Comparison of ENCODE assay signal across 8 cellular contexts in genomic region chr2:183124957-183125255, GRCh38. TPM values are rescaled to one million over a fixed set of nuclear protein-coding genes. Genes with fewer than 3 reads are reported as not detected.
DNase-seq lines count a peak whose midpoint lies in the region; ATAC-seq and TF ChIP-seq lines count a peak whose summit lies in the region.

No MANE protein-coding gene starts in this region.

- H3K27me3 ChIP-seq in breast epithelium (no peaks in the 10 kb centered on the region), aorta (ENCODE audit: control insufficient read depth in 1 of 2, insufficient read depth in 2 of 2, low read length in 1 of 2) (no peaks in the 10 kb centered on the region)

- no peaks in the 10 kb centered on the region for H3K9me3 Mint-ChIP-seq in stimulated activated naive CD8-positive, alpha-beta T cell treated with anti-CD3 and anti-CD28 coated beads, Interleukin-15, Interleukin-2, amounts not matched to agents 100 ng/mL and 50 ng/mL, for 24 hours
- no peaks in the 10 kb centered on the region for H3K9me3 Mint-ChIP-seq in mesothelial cell of epicardium

- H3K36me3 Mint-ChIP-seq in stimulated activated naive CD8-positive, alpha-beta T cell treated with anti-CD3 and anti-CD28 coated beads, Interleukin-15, Interleukin-2, amounts not matched to agents 100 ng/mL and 50 ng/mL, for 24 hours (ENCODE audit: low read depth): peaks cover 32% of the 10 kb centered on the region
- H3K36me3 Mint-ChIP-seq in mesothelial cell of epicardium: no peaks in the 10 kb centered on the region

- peak overlapping the region; percentile 97 for H3K27ac Mint-ChIP-seq in stimulated activated naive CD8-positive, alpha-beta T cell treated with anti-CD3 and anti-CD28 coated beads, Interleukin-15, Interleukin-2, amounts not matched to agents 100 ng/mL and 50 ng/mL, for 24 hours
- H3K27ac Mint-ChIP-seq in mesothelial cell of epicardium: peak overlapping the region; percentile 99

- H3K4me3 ChIP-seq in breast epithelium: peak overlapping the region; percentile 86 to 94 (median 93)
- peak overlapping the region; percentile 16 to 56 for H3K4me3 ChIP-seq in aorta (ENCODE audit: low read length in 2 of 2)

- no peak for DNase-seq in stimulated activated naive CD8-positive, alpha-beta T cell treated with anti-CD3 and anti-CD28 coated beads, Interleukin-15, Interleukin-2, amounts not matched to agents 100 U/mL and 50 U/mL, for 24 hours
- DNase-seq in breast epithelium (ENCODE audit: low spot score in 2 of 2) (no peak), mesothelial cell of epicardium (ENCODE audit: low spot score in 2 of 2, unreplicated experiment in 2 of 2) (no peak), aorta (no peak), iPS-NIHi7 (ENCODE audit: extremely low spot score) (no peak), NOMO-1 treated with dmso at 0.1 percent for 144 hours (lab: John Stamatoyannopoulos, UW; ENCODE audit: unreplicated experiment) (no peak)
- no peak for DNase-seq in stimulated activated CD4-positive, alpha-beta T cell treated with anti-CD3 and anti-CD28 coated beads, Interleukin-2, amount 100 ng/mL, for 48 hours

- H3K36me3 ChIP-seq in breast epithelium (no peaks in the 10 kb centered on the region), aorta (ENCODE audit: control insufficient read depth in 1 of 2, insufficient read depth in 2 of 2, low read length in 1 of 2) (no peaks in the 10 kb centered on the region)

- ATAC-seq in stimulated activated naive CD8-positive, alpha-beta T cell treated with anti-CD3 and anti-CD28 coated beads, Interleukin-15, Interleukin-2, amounts not matched to agents 100 U/mL and 50 U/mL, for 24 hours: no peak
- ATAC-seq in aorta (ENCODE audit: low FRiP score): no peak

- H3K9me3 ChIP-seq in breast epithelium (no peaks in the 10 kb centered on the region), aorta (ENCODE audit: control insufficient read depth, low read length) (no peaks in the 10 kb centered on the region)

- WGBS in aorta, 2 donors: 0% methylated on average over 10 of the region's 10 CpGs

- H3K4me3 Mint-ChIP-seq in stimulated activated naive CD8-positive, alpha-beta T cell treated with anti-CD3 and anti-CD28 coated beads, Interleukin-15, Interleukin-2, amounts not matched to agents 100 ng/mL and 50 ng/mL, for 24 hours: peak overlapping the region; percentile 94
- H3K4me3 Mint-ChIP-seq in mesothelial cell of epicardium: peak overlapping the region; percentile 96

- TF ChIP-seq POLR2A in breast epithelium (IDR thresholded peaks at IDR 0.05): no peak

- H3K27me3 Mint-ChIP-seq in stimulated activated naive CD8-positive, alpha-beta T cell treated with anti-CD3 and anti-CD28 coated beads, Interleukin-15, Interleukin-2, amounts not matched to agents 100 ng/mL and 50 ng/mL, for 24 hours: peaks cover 18% of the 10 kb centered on the region
- H3K27me3 Mint-ChIP-seq in mesothelial cell of epicardium (ENCODE audit: low read depth): peaks cover 2% of the 10 kb centered on the region

- H3K4me1 ChIP-seq in breast epithelium (no peaks in the 10 kb centered on the region), aorta (ENCODE audit: control insufficient read depth in 1 of 2, insufficient read depth in 2 of 2, low read length in 2 of 2) (no peaks in the 10 kb centered on the region)

- H3K27ac ChIP-seq in breast epithelium (peak overlapping the region; percentile 93), aorta (ENCODE audit: low read depth in 1 of 2, low read length in 2 of 2) (peak overlapping the region in 1 of 2 donors; percentile 10)

- intact Hi-C loops in breast epithelium (cut with DNase I; ENCODE audit: low total_unique reads) (no loop called here), aorta (cut with DNase I) (loop anchor here (2.0 to 5.0 kb wide), 2 partner anchors 38 to 46 kb away; partner anchors contain the start of gene DUSP19 (in 1 of the 2))

- peaks cover 41% of the 10 kb centered on the region for H3K4me1 Mint-ChIP-seq in stimulated activated naive CD8-positive, alpha-beta T cell treated with anti-CD3 and anti-CD28 coated beads, Interleukin-15, Interleukin-2, amounts not matched to agents 100 ng/mL and 50 ng/mL, for 24 hours (ENCODE audit: low read depth)
- H3K4me1 Mint-ChIP-seq in mesothelial cell of epicardium: peaks cover 21% of the 10 kb centered on the region

- no peak for TF ChIP-seq CTCF in breast epithelium (IDR thresholded peaks at IDR 0.05)
- no peak for TF ChIP-seq CTCF in mesothelial cell of epicardium (IDR thresholded peaks at IDR 0.05; ENCODE audit: unreplicated experiment)

RNA-seq across cellular contexts. Expression of gene NUP35, which starts 0.7 kb away (rescaled TPM):
- total RNA-seq in breast epithelium: 10 to 100 TPM; 11.5 to 32.8 (median 29.5) TPM
- 17.0 to 22.6 TPM (median 19.8 TPM) in 3 replicates for total RNA-seq in mesothelial cell of epicardium
- 10 to 100 TPM; 14.1 to 17.0 TPM for total RNA-seq in aorta
- polyA plus RNA-seq in aorta: 1 to 10 TPM; 7.1 to 7.3 TPM

RNA-seq across cellular contexts. Expression of gene DUSP19, which starts 46.4 kb away (rescaled TPM):
- total RNA-seq in breast epithelium (1 to 10 TPM; 1.6 to 3.7 (median 1.9) TPM), mesothelial cell of epicardium (3.5 to 4.3 TPM (median 4.3 TPM) in 3 replicates), aorta (1 to 10 TPM; 7.1 to 8.1 TPM)
- polyA plus RNA-seq in aorta: 1 to 10 TPM; 3.4 to 3.5 TPM
